26 cellular contexts compared by ENCODE assay signal in genomic region chr15:34347951-34348638, GRCh38. TPM values are rescaled to one million over a fixed set of nuclear protein-coding genes. Genes with fewer than 3 reads are reported as not detected.
DNase-seq lines count a peak whose midpoint lies in the region; ATAC-seq and TF ChIP-seq lines count a peak whose summit lies in the region.
"Had no signal": no experiment of that assay in that cellular context is flagged by ENCODE, and none has a peak within 500 bp of the region (broad histone marks: within the 10 kb centered on the region; RNA-seq: fewer than 3 reads in every experiment).

No MANE protein-coding gene starts in this region.

- H3K9me3 ChIP-seq in vagina (no peaks in the 10 kb centered on the region), Caco-2 (no peaks in the 10 kb centered on the region)
- H3K9me3 ChIP-seq: A549; BE2C; BLaER1 treated with 17β-estradiol and CSF1 and Interleukin-3, amounts not matched to agents 10 nM and 100 nM had no signal

- H3K4me1 Mint-ChIP-seq in stimulated activated effector memory CD8-positive, alpha-beta T cell treated with anti-CD3 and anti-CD28 coated beads, Interleukin-12 subunit alpha, Interleukin-12 subunit beta, amount 100 ng/mL, for 72 hours: no peaks in the 10 kb centered on the region
- H3K4me1 Mint-ChIP-seq in Caco-2 (ENCODE audit: low read depth, unreplicated experiment): no peaks in the 10 kb centered on the region
- no peaks in the 10 kb centered on the region for H3K4me1 Mint-ChIP-seq in MCF 10A (ENCODE audit: insufficient read depth, unreplicated experiment)
- H3K4me1 Mint-ChIP-seq: CD14-positive monocyte; CD8-positive, alpha-beta memory T cell had no signal

- peak overlapping the region; percentile 45 for H3K27ac Mint-ChIP-seq in stimulated activated effector memory CD8-positive, alpha-beta T cell treated with anti-CD3 and anti-CD28 coated beads, Interleukin-12 subunit alpha, Interleukin-12 subunit beta, amount 100 ng/mL, for 72 hours
- H3K27ac Mint-ChIP-seq in Caco-2 (ENCODE audit: unreplicated experiment) (no peak overlapping the region), MCF 10A (ENCODE audit: low read depth, unreplicated experiment) (no peak overlapping the region)
- H3K27ac Mint-ChIP-seq: CD4-positive, alpha-beta T cell; GM23338 had no signal

- H3K27me3 ChIP-seq in vagina: no peaks in the 10 kb centered on the region
- no peaks in the 10 kb centered on the region for H3K27me3 ChIP-seq in Caco-2 (replicated peaks; ENCODE audit: control insufficient read depth, insufficient read depth, low read length)
- H3K27me3 ChIP-seq: BE2C; BLaER1 treated with 17β-estradiol and CSF1 and Interleukin-3, amounts not matched to agents 10 nM and 100 nM had no signal

- POLR2A ChIA-PET in Caco-2 (lab: Charles Lee) (no interaction called here), MCF 10A (lab: Yijun Ruan, JAX) (no interaction called here)

- no peaks in the 10 kb centered on the region for H3K9me3 Mint-ChIP-seq in stimulated activated effector memory CD8-positive, alpha-beta T cell treated with anti-CD3 and anti-CD28 coated beads, Interleukin-12 subunit alpha, Interleukin-12 subunit beta, amount 100 ng/mL, for 72 hours
- H3K9me3 Mint-ChIP-seq in Caco-2 (ENCODE audit: unreplicated experiment) (no peaks in the 10 kb centered on the region), MCF 10A (ENCODE audit: unreplicated experiment) (no peaks in the 10 kb centered on the region)
- H3K9me3 Mint-ChIP-seq: CD4-positive, alpha-beta T cell; CD8-positive, alpha-beta memory T cell; GM23338; H9 had no signal

- H3K27me3 Mint-ChIP-seq in Caco-2 (ENCODE audit: insufficient read depth, unreplicated experiment) (no peaks in the 10 kb centered on the region), MCF 10A (ENCODE audit: insufficient read depth, unreplicated experiment) (peaks cover 22% of the 10 kb centered on the region)
- H3K27me3 Mint-ChIP-seq: CD4-positive, alpha-beta T cell; CD8-positive, alpha-beta memory T cell had no signal

- CTCF ChIA-PET in Caco-2 (lab: Charles Lee): interaction anchor here (0.8 kb wide), 1 partner anchor 20 kb away, joined by 3 read pairs; no protein-coding TSS in a partner anchor
- CTCF ChIA-PET in MCF 10A (lab: Yijun Ruan, JAX): no interaction called here

- H3K36me3 ChIP-seq in vagina (no peaks in the 10 kb centered on the region), Caco-2 (ENCODE audit: control insufficient read depth, insufficient read depth, low read length) (no peaks in the 10 kb centered on the region)
- H3K36me3 ChIP-seq: BE2C had no signal

- peak; percentile 49 for DNase-seq in activated CD8-positive, alpha-beta memory T cell treated with anti-CD3 and anti-CD28 coated beads for 24 hours
- DNase-seq in activated CD8-positive, alpha-beta memory T cell treated with anti-CD3 and anti-CD28 coated beads, Interleukin-2, amount 50 U/mL, for 48 hours: no peak
- DNase-seq in mesenteric fat pad (ENCODE audit: low spot score): peak; percentile 60
- no peak for DNase-seq in stimulated activated effector memory CD8-positive, alpha-beta T cell treated with anti-CD3 and anti-CD28 coated beads, Interleukin-12 subunit alpha, Interleukin-12 subunit beta, amount 100 ng/mL, for 72 hours (ENCODE audit: low spot score in 2 of 2)
- DNase-seq in vagina (ENCODE audit: extremely low spot score in 2 of 2): peak; percentile 74 to 93
- no peak for DNase-seq in Caco-2
- no peak for DNase-seq in MCF 10A (ENCODE audit: unreplicated experiment)
- DNase-seq: 8988T; ACHN; AML-193; BE2C; Calu3; CD4-positive, alpha-beta T cell; CD8-positive, alpha-beta memory T cell; DMS53; DMS79 treated with DMSO at 0.1 percent for 48 hours; GF-D8; H9 had no signal

- intact Hi-C loops in vagina (cut with DNase I) (no loop called here), Caco-2 (cut with micrococcal nuclease; ENCODE audit: unreplicated experiment) (no loop called here), MCF 10A (cut with micrococcal nuclease) (no loop called here)

- H3K4me3 ChIP-seq in vagina (no peak overlapping the region), Caco-2 (ENCODE audit: low read depth, low read length) (no peak overlapping the region)
- H3K4me3 ChIP-seq: A549; BLaER1 treated with 17β-estradiol and CSF1 and Interleukin-3, amounts not matched to agents 10 nM and 100 nM; GM23338 had no signal

- no TSS peak for BruUV-seq in Caco-2 (replicated peaks; lab: Mats Ljungman, UMichigan)
- BruUV-seq in MCF 10A (replicated peaks; lab: Mats Ljungman, UMichigan): no TSS peak

- H3K4me3 Mint-ChIP-seq in stimulated activated effector memory CD8-positive, alpha-beta T cell treated with anti-CD3 and anti-CD28 coated beads, Interleukin-12 subunit alpha, Interleukin-12 subunit beta, amount 100 ng/mL, for 72 hours: no peak overlapping the region
- H3K4me3 Mint-ChIP-seq in Caco-2 (ENCODE audit: unreplicated experiment) (no peak overlapping the region), MCF 10A (ENCODE audit: unreplicated experiment) (no peak overlapping the region)
- H3K4me3 Mint-ChIP-seq: CD14-positive monocyte; CD4-positive, alpha-beta T cell; CD8-positive, alpha-beta memory T cell; GM23338; H9 had no signal

- H3K27ac ChIP-seq in vagina: no peak overlapping the region
- H3K27ac ChIP-seq: A549; BLaER1 treated with 17β-estradiol and CSF1 and Interleukin-3, amounts not matched to agents 10 nM and 100 nM had no signal

- H3K36me3 Mint-ChIP-seq in stimulated activated effector memory CD8-positive, alpha-beta T cell treated with anti-CD3 and anti-CD28 coated beads, Interleukin-12 subunit alpha, Interleukin-12 subunit beta, amount 100 ng/mL, for 72 hours: no peaks in the 10 kb centered on the region
- H3K36me3 Mint-ChIP-seq in Caco-2 (ENCODE audit: insufficient read depth, unreplicated experiment): no peaks in the 10 kb centered on the region
- no peaks in the 10 kb centered on the region for H3K36me3 Mint-ChIP-seq in MCF 10A (ENCODE audit: insufficient read depth, unreplicated experiment)
- H3K36me3 Mint-ChIP-seq: CD14-positive monocyte had no signal

- H3K4me1 ChIP-seq in vagina (no peaks in the 10 kb centered on the region), Caco-2 (no peaks in the 10 kb centered on the region)
- H3K4me1 ChIP-seq: A549; BE2C; BLaER1 treated with 17β-estradiol and CSF1 and Interleukin-3, amounts not matched to agents 10 nM and 100 nM had no signal

- ATAC-seq in stimulated activated effector memory CD8-positive, alpha-beta T cell treated with anti-CD3 and anti-CD28 coated beads, Interleukin-12 subunit alpha, Interleukin-12 subunit beta, amount 100 ng/mL, for 72 hours: no peak
- ATAC-seq: A549, GM23338, HCT116 had no signal

- TF ChIP-seq CTCF in vagina (IDR thresholded peaks at IDR 0.05): no peak
- no peak for TF ChIP-seq CTCF in Caco-2 (IDR thresholded peaks at IDR 0.05; ENCODE audit: insufficient read depth in 1 of 2, low read depth in 1 of 2, low read length in 1 of 2, severe bottlenecking in 1 of 2, unreplicated experiment in 1 of 2)
- TF ChIP-seq CTCF in MCF 10A (IDR thresholded peaks at IDR 0.05; ENCODE audit: unreplicated experiment): no peak

- TF ChIP-seq POLR2A in vagina (IDR thresholded peaks at IDR 0.05): no peak

RNA-seq across cellular contexts. Expression of gene NUTM1, which starts 5.0 kb away (rescaled TPM):
- total RNA-seq in mesenteric fat pad (not detected), vagina (not detected), Caco-2 (2022) (not detected in 2 replicates), MCF 10A (2022) (not detected in 2 replicates)
- total RNA-seq: Calu3; CD4-positive, alpha-beta T cell; CD8-positive, alpha-beta memory T cell; Daoy; G401; H4 had no signal

RNA-seq across cellular contexts. Expression of gene NOP10, which starts 5.2 kb away (rescaled TPM):
- total RNA-seq in mesenteric fat pad (157 TPM), vagina (150 TPM), Caco-2 (2022) (171 and 175 TPM in 2 replicates), MCF 10A (2022) (168 and 187 TPM in 2 replicates)

RNA-seq across cellular contexts. Expression of gene SLC12A6, which starts 10.5 kb away (rescaled TPM):
- total RNA-seq in mesenteric fat pad (22.8 TPM), vagina (73.4 TPM), Caco-2 (2022) (8.9 and 12.6 TPM in 2 replicates), MCF 10A (2022) (11.7 and 15.3 TPM in 2 replicates)

RNA-seq across cellular contexts. Expression of gene LPCAT4, which starts 18.9 kb away (rescaled TPM):
- 24.1 TPM for total RNA-seq in mesenteric fat pad
- 47.4 TPM for total RNA-seq in vagina
- total RNA-seq in Caco-2 (2022): 35.3 and 37.9 TPM in 2 replicates
- 17.0 and 17.4 TPM in 2 replicates for total RNA-seq in MCF 10A (2022)

Comparison
In these comparisons a context has a peak if more than half of its experiments do, and no peak if none do; other contexts are left out.
1. DNase-seq: peak in activated CD8-positive, alpha-beta memory T cell treated with anti-CD3 and anti-CD28 coated beads for 24 hours (single experiment), mesenteric fat pad (single experiment) and vagina (2 of 2); none in activated CD8-positive, alpha-beta memory T cell treated with anti-CD3 and anti-CD28 coated beads, Interleukin-2, amount 50 U/mL, for 48 hours (single experiment), stimulated activated effector memory CD8-positive, alpha-beta T cell treated with anti-CD3 and anti-CD28 coated beads, Interleukin-12 subunit alpha, Interleukin-12 subunit beta, amount 100 ng/mL, for 72 hours (0 of 2), Caco-2 (0 of 2) and MCF 10A (single experiment).